9 cellular contexts compared by ENCODE assay signal in the genomic region with DNA sequence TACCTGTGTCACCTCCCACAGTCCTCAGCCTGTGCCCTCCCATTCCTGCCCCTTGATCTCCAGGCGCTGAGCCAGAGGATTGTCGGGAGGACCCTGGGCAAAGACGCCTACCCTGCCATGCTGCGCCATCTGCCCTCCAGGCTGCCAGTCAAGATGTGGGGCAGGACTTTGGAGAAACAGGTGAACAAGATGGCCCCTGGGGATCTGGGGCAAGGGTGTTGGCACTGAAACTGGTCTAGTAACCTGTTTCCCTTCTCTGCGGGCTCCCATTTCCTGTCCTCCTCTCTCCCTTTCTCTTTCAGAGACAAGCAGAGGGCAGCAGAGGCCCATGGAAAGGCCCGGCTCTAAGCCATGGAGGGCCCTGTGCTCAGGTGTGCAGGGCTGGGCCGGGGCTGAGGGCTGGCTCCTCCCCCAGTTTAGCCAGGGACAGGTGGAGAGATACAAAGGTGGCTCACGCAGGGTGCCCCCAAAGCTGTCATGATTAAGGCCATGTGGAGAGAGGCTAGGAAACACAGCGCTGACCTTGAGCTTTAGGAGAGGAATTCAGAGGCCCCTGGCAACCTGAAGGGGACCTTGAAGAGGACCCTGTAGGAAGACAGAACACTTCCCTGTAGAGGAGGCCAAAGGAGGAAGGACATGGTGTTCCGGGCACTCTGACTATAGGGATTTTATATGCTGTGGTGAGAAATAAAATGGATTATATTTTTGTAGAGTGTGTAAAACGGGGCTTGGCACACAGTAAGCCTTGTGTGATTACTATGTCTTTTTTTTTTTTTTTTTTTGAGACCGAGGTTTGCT. TPM values are rescaled to one million over a fixed set of nuclear protein-coding genes. Genes with fewer than 3 reads are reported as not detected.
A peak's percentile ranks its signal among the peaks of the same experiment; 100 is the strongest.
DNase-seq lines count a peak whose midpoint lies in the region; TF ChIP-seq lines count a peak whose summit lies in the region.
"Had no signal": no experiment of that assay in that cellular context is flagged by ENCODE, and none has a peak within 500 bp of the region (broad histone marks: within the 10 kb centered on the region; RNA-seq: fewer than 3 reads in every experiment).

A gene (plus strand): TSS at position 74 of the 798 bp plus-strand sequence. CDS start 44 bp downstream, at position 118.

- H3K27me3 ChIP-seq in GM06990 (replicated peaks; ENCODE audit: control insufficient read depth, insufficient read depth, low read length) (no peaks in the 10 kb centered on the region), tibial artery (no peaks in the 10 kb centered on the region)

- peaks cover 8% of the 10 kb centered on the region for H3K4me1 Mint-ChIP-seq in mesothelial cell of epicardium

- no peak within 1 kb of the TSS for H3K27ac ChIP-seq in tibial artery
- H3K27ac ChIP-seq: heart right ventricle had no signal

- TF ChIP-seq CTCF in GM06990 (IDR thresholded peaks at IDR 0.05; ENCODE audit: insufficient read depth, low read length, poor library complexity, severe bottlenecking) (peak; percentile 20), astrocyte of the spinal cord (IDR thresholded peaks at IDR 0.05; ENCODE audit: low read depth, low read length) (peak; percentile 24), mesothelial cell of epicardium (IDR thresholded peaks at IDR 0.05; ENCODE audit: unreplicated experiment) (no peak), tibial artery (IDR thresholded peaks at IDR 0.05) (no peak), GM13976 (IDR thresholded peaks at IDR 0.05; ENCODE audit: borderline replicate concordance, control extremely low read depth, extremely low read depth, insufficient read depth, missing control alignments) (no peak)

- H3K36me3 ChIP-seq in GM06990 (ENCODE audit: control insufficient read depth, insufficient read depth, low read length) (no peaks in the 10 kb centered on the region), tibial artery (no peaks in the 10 kb centered on the region)
- H3K36me3 ChIP-seq: heart right ventricle had no signal

- DNase-seq in GM06990 (ENCODE audit: extremely low read depth, insufficient read length) (no peak), NCI-H146 (lab: John Stamatoyannopoulos, UW) (peak; percentile 86), astrocyte of the spinal cord (ENCODE audit: low read depth, low spot score) (no peak), mesothelial cell of epicardium (ENCODE audit: low spot score in 2 of 2, unreplicated experiment in 2 of 2) (peak in 1 of 2 experiments; percentile 47), T1000 (lab: John Stamatoyannopoulos, UW) (no peak), pons (ENCODE audit: low spot score) (no peak), tibial artery (no peak), GM13976 (ENCODE audit: low spot score) (no peak)
- DNase-seq: heart right ventricle had no signal

- no peaks in the 10 kb centered on the region for H3K36me3 Mint-ChIP-seq in mesothelial cell of epicardium

- in situ Hi-C loops in astrocyte of the spinal cord (cut with HindIII; ENCODE audit: low sequenced_read_pairs) (no loop called here), GM13976 (cut with MboI; ENCODE audit: low sequenced_read_pairs, unreplicated experiment) (no loop called here)

- H3K4me1 ChIP-seq in tibial artery = no peaks in the 10 kb centered on the region
- H3K4me1 ChIP-seq: heart right ventricle had no signal

- H3K4me3 Mint-ChIP-seq in mesothelial cell of epicardium = no peak within 1 kb of the TSS

- H3K9me3 Mint-ChIP-seq in mesothelial cell of epicardium = peaks cover 10% of the 10 kb centered on the region

- no peaks in the 10 kb centered on the region for H3K9me3 ChIP-seq in tibial artery
- H3K9me3 ChIP-seq: heart right ventricle had no signal

- H3K4me3 ChIP-seq in GM06990 (replicated peaks; ENCODE audit: low read depth, low read length) (no peak within 1 kb of the TSS), astrocyte of the spinal cord (ENCODE audit: low read depth, low read length) (no peak within 1 kb of the TSS), tibial artery (no peak within 1 kb of the TSS)
- H3K4me3 ChIP-seq: heart right ventricle had no signal

- peaks cover 1% of the 10 kb centered on the region for H3K27me3 Mint-ChIP-seq in mesothelial cell of epicardium (ENCODE audit: low read depth)

- intact Hi-C loops in tibial artery (cut with DNase I; ENCODE audit: low total_unique reads) = no loop called here

- H3K27ac Mint-ChIP-seq in mesothelial cell of epicardium = peak within 1 kb of the TSS; percentile 75

RNA-seq across cellular contexts. Expression of the gene that starts here (rescaled TPM):
- not detected in 3 replicates for total RNA-seq in mesothelial cell of epicardium
- total RNA-seq: heart right ventricle had no signal

Comparison
In these comparisons a context has a peak if more than half of its experiments do, and no peak if none do; other contexts are left out.
1. CTCF ChIP-seq: peak in GM06990 (single experiment) and astrocyte of the spinal cord (single experiment); none in mesothelial cell of epicardium (single experiment), tibial artery (0 of 2) and GM13976 (single experiment).